ENCODE assay signal across 23 cellular contexts in genomic region chr2:62458206-62459035, GRCh38. TPM values are rescaled to one million over a fixed set of nuclear protein-coding genes. Genes with fewer than 3 reads are reported as not detected.
DNase-seq lines count a peak whose midpoint lies in the region; ATAC-seq, FAIRE-seq and TF ChIP-seq lines count a peak whose summit lies in the region.
"Had no signal": no experiment of that assay in that cellular context is flagged by ENCODE, and none has a peak within 500 bp of the region (broad histone marks: within the 10 kb centered on the region; RNA-seq: fewer than 3 reads in every experiment).

No MANE protein-coding gene starts in this region.

- CTCF ChIA-PET in RWPE1 (lab: Yijun Ruan, JAX), result interaction anchor here (0.9 to 3.2 kb wide), 2 partner anchors 155 to 316 kb away, joined by 3 to 38 read pairs; no protein-coding TSS in a partner anchor
- CTCF ChIA-PET in H1 (lab: Charles Lee; ENCODE audit: partially characterized antibody), result interaction anchor here (0.6 to 5.1 kb wide), 33 partner anchors 8 to 730 kb away, joined by 3 to 134 read pairs (median 5); partner anchors contain the start of genes EHBP1 and TMEM17

- H3K4me2 ChIP-seq in H1 (ENCODE audit: insufficient read depth in 1 of 2, low read depth in 2 of 2, low read length in 2 of 2), result peak overlapping the region in 1 of 2 experiments; percentile 28; a peak in 1 of 4 replicates

- no peak for FAIRE-seq in H1 (lab: Jason Lieb, UNC)
- FAIRE-seq: D721Med, GM12892 had no signal

- H2AK5ac ChIP-seq in H1 (ENCODE audit: low read depth, low read length), result no peak overlapping the region

- no peak overlapping the region for H4K5ac ChIP-seq in H1 (ENCODE audit: insufficient read length, low read depth, low read length)

- no peak overlapping the region for H3K56ac ChIP-seq in H1 (replicated peaks; ENCODE audit: insufficient read length, low read depth, low read length)

- in situ Hi-C loops in gastrocnemius medialis (cut with MboI; ENCODE audit: low sequenced_read_pairs in 4 of 4), result loop anchor here in 2 of 4 donors (5.0 kb wide), 2 partner anchors 314 to 319 kb away; no protein-coding TSS in a partner anchor

- no peak overlapping the region for H3K4ac ChIP-seq in H1 (replicated peaks; ENCODE audit: insufficient read length, low read depth, low read length)

- TF ChIP-seq POLR2A in H1 (IDR thresholded peaks at IDR 0.05; ENCODE audit: control extremely low read depth in 1 of 2, low read depth in 2 of 2, low read length in 2 of 2) (no peak), gastrocnemius medialis (IDR thresholded peaks at IDR 0.05) (no peak)

- H3K4me3 ChIP-seq in H1 (ENCODE audit: extremely low read depth in 1 of 4, insufficient read depth in 2 of 4, low read depth in 3 of 4, low read length in 4 of 4), result no peak overlapping the region
- no peak overlapping the region for H3K4me3 ChIP-seq in gastrocnemius medialis
- H3K4me3 ChIP-seq: SJSA1 had no signal

- H2BK12ac ChIP-seq in H1 (ENCODE audit: low read depth, low read length), result peak overlapping the region; percentile 55; the same call in 1 of the 2 replicates

- H2BK5ac ChIP-seq in H1 (ENCODE audit: low read depth, low read length), result peak overlapping the region; percentile 72; the same call in 1 of the 2 replicates

- no peaks in the 10 kb centered on the region for H3K36me3 Mint-ChIP-seq in activated naive CD4-positive, alpha-beta T cell treated with anti-CD3 and anti-CD28 coated beads, Interleukin-2, amount 50 U/mL, for 72 hours

- H3K27ac ChIP-seq in RWPE1, result peak overlapping the region; percentile 66
- no peak overlapping the region for H3K27ac ChIP-seq in H1 (ENCODE audit: low read depth, low read length)
- no peak overlapping the region for H3K27ac ChIP-seq in gastrocnemius medialis
- H3K27ac ChIP-seq: lower lobe of right lung, SJSA1 had no signal

- no peak overlapping the region for H3K9ac ChIP-seq in H1 (replicated peaks in 1 of 4; ENCODE audit: extremely low read depth in 1 of 4, low read depth in 3 of 4, low read length in 3 of 4)

- H3K79me2 ChIP-seq in H1 (ENCODE audit: control insufficient read depth in 1 of 2, insufficient read depth in 2 of 2, low read length in 2 of 2), result no peaks in the 10 kb centered on the region

- H3K36me3 ChIP-seq in H1 (ENCODE audit: control insufficient read depth in 2 of 4, insufficient read depth in 4 of 4, low read length in 3 of 4), result no peaks in the 10 kb centered on the region
- no peaks in the 10 kb centered on the region for H3K36me3 ChIP-seq in gastrocnemius medialis
- H3K36me3 ChIP-seq: BE2C, lower lobe of right lung, sigmoid colon, SJSA1, suprapubic skin had no signal

- H2AFZ ChIP-seq in H1 (ENCODE audit: low read length), result no peak overlapping the region

- WGBS in H1 (ENCODE audit: extremely low coverage in 1 of 2, insufficient coverage in 1 of 2, insufficient read length in 1 of 2, insufficient replicate concordance in 2 of 2, low coverage in 1 of 2, low lambda C conversion rate in 2 of 2, missing lambda C conversion rate in 1 of 2), 2 experiments, result 89% methylated on average over 18 of the region's 18 CpGs; no CpG with 5 or more reads in 1 of the 2 experiments

- H3K18ac ChIP-seq in H1 (ENCODE audit: extremely low read depth, low read length), result no peak overlapping the region

- H3K23me2 ChIP-seq in H1 (ENCODE audit: low read depth, low read length), result peaks cover 4% of the 10 kb centered on the region; the same call in 1 of the 2 replicates

- peak overlapping the region; percentile 90; the same call in 1 of the 2 replicates for H2BK15ac ChIP-seq in H1 (ENCODE audit: low read length)

- H4K8ac ChIP-seq in H1 (ENCODE audit: extremely low read depth, insufficient read depth, low read length), result no peak overlapping the region

- H2BK120ac ChIP-seq in H1 (replicated peaks; ENCODE audit: low read depth, low read length), result no peak overlapping the region

- H2BK20ac ChIP-seq in H1 (ENCODE audit: low read length), result 0 out of 2 replicates have a peak overlapping the region, but pooled peaks have one; percentile 6

- TF ChIP-seq EP300 in H1 (IDR thresholded peaks at IDR 0.05; ENCODE audit: borderline replicate concordance in 1 of 2, low read depth in 2 of 2, low read length in 2 of 2), result no peak

- TF ChIP-seq RAD21 in H1 (IDR thresholded peaks at IDR 0.05 in 1 of 2, conservative IDR thresholded peaks at IDR 0.05 in 1 of 2; ENCODE audit: low read depth in 2 of 2, low read length in 2 of 2), result no peak

- no peak overlapping the region for H3K23ac ChIP-seq in H1 (ENCODE audit: insufficient read length)

- no peak overlapping the region for H4K91ac ChIP-seq in H1 (replicated peaks; ENCODE audit: insufficient read length, low read length)

- ATAC-seq in left ventricle myocardium superior, result peak; percentile 81
- no peak for ATAC-seq in gastrocnemius medialis
- no peak for ATAC-seq in activated naive CD4-positive, alpha-beta T cell treated with anti-CD3 and anti-CD28 coated beads, Interleukin-2, amount 50 U/mL, for 72 hours
- no peak for ATAC-seq in HG03045 (IDR thresholded peaks at IDR 0.05; ENCODE audit: unreplicated experiment)

- H3K14ac ChIP-seq in H1 (ENCODE audit: insufficient read length), result no peak overlapping the region

- POLR2A ChIA-PET in RWPE1 (lab: Yijun Ruan, JAX; ENCODE audit: low non-redundant PET) (interaction anchor here (1.0 kb wide), 1 partner anchor 246 kb away, joined by 3 read pairs; no protein-coding TSS in a partner anchor), H1 (lab: Charles Lee; ENCODE audit: partially characterized antibody) (interaction anchor here (1.0 to 1.3 kb wide), 5 partner anchors 10 to 585 kb away, joined by 3 to 4 read pairs (median 3); no protein-coding TSS in a partner anchor)

- no peaks in the 10 kb centered on the region for H4K20me1 ChIP-seq in H1 (replicated peaks in 1 of 2; ENCODE audit: control insufficient read depth in 1 of 2, insufficient read depth in 2 of 2, low read length in 2 of 2)

- TF ChIP-seq CTCF in RWPE1 (conservative IDR thresholded peaks at IDR 0.05; ENCODE audit: low read depth) (no peak), H1 (IDR thresholded peaks at IDR 0.05; ENCODE audit: control extremely low read depth in 1 of 3, insufficient read depth in 1 of 3, low read depth in 1 of 3, low read length in 3 of 3) (no peak), gastrocnemius medialis (IDR thresholded peaks at IDR 0.05 in 4 of 5, conservative IDR thresholded peaks at IDR 0.05 in 1 of 5) (no peak)

- H3K4me1 ChIP-seq in H1 (replicated peaks in 1 of 4; ENCODE audit: control insufficient read depth in 3 of 4, insufficient read depth in 4 of 4, low read length in 3 of 4) (peaks cover 5 to 9% (median 7%) of the 10 kb centered on the region in 4 experiments), gastrocnemius medialis (peaks cover 3 to 7% of the 10 kb centered on the region in 2 donors)
- H3K4me1 ChIP-seq: BE2C, lower lobe of right lung had no signal

- H3K9me3 ChIP-seq in H1 (ENCODE audit: insufficient read depth in 2 of 2, low read depth in 1 of 2, low read length in 1 of 2), result no peaks in the 10 kb centered on the region
- no peaks in the 10 kb centered on the region for H3K9me3 ChIP-seq in gastrocnemius medialis
- H3K9me3 ChIP-seq: BE2C, body of pancreas, lower lobe of right lung, sigmoid colon, SJSA1, suprapubic skin had no signal

- no peaks in the 10 kb centered on the region for H3K9me3 Mint-ChIP-seq in activated naive CD4-positive, alpha-beta T cell treated with anti-CD3 and anti-CD28 coated beads, Interleukin-2, amount 50 U/mL, for 72 hours
- H3K9me3 Mint-ChIP-seq: activated naive CD4-positive, alpha-beta T cell treated with anti-CD3 and anti-CD28 coated beads for 36 hours; T-helper 2 cell treated with Interferon-gamma antibody and Interleukin-4, amounts not matched to agents 5 μg/mL and 100 μg/mL, for 36 hours had no signal

- DNase-seq in RWPE1 (ENCODE audit: low spot score), result peak; percentile 28
- DNase-seq in H1 (ENCODE audit: low read depth in 1 of 2, low spot score in 2 of 2), result no peak
- peak; percentile 77 for DNase-seq in left ventricle myocardium superior
- DNase-seq in gastrocnemius medialis, result peak; percentile 27 to 40
- no peak for DNase-seq in activated naive CD4-positive, alpha-beta T cell treated with anti-CD3 and anti-CD28 coated beads, Interleukin-2, amount 50 U/mL, for 72 hours (ENCODE audit: low spot score in 2 of 2)
- DNase-seq in NCI-H1048 (lab: John Stamatoyannopoulos, UW), result no peak
- DNase-seq: activated CD4-positive, CD25-positive, alpha-beta regulatory T cell treated with anti-CD3 and anti-CD28 coated beads, Interleukin-2, amount 50 U/mL, for 72 hours; activated naive CD4-positive, alpha-beta T cell treated with anti-CD3 and anti-CD28 coated beads for 36 hours; BE2C; dermis blood vessel endothelial cell; GF-D8; Karpas-422; lower lobe of right lung; NCI-H1694 treated with DMSO at 0.1 percent for 48 hours; NCI-H345; sigmoid colon had no signal

- no peaks in the 10 kb centered on the region for H3K79me1 ChIP-seq in H1 (ENCODE audit: low read depth, low read length)

- H3K27me3 ChIP-seq in H1 (replicated peaks in 1 of 4; ENCODE audit: control insufficient read depth in 3 of 4, extremely low read depth in 1 of 4, insufficient read depth in 3 of 4, low read length in 3 of 4), result peaks cover 0 to 6% (median 0%) of the 10 kb centered on the region in 4 experiments; a peak in 3 of 7 replicates
- no peaks in the 10 kb centered on the region for H3K27me3 ChIP-seq in gastrocnemius medialis
- H3K27me3 ChIP-seq: BE2C, body of pancreas, sigmoid colon, SJSA1, suprapubic skin had no signal

- H3K27ac Mint-ChIP-seq in activated naive CD4-positive, alpha-beta T cell treated with anti-CD3 and anti-CD28 coated beads, Interleukin-2, amount 50 U/mL, for 72 hours, result no peak overlapping the region
- H3K27ac Mint-ChIP-seq: activated naive CD4-positive, alpha-beta T cell treated with anti-CD3 and anti-CD28 coated beads for 36 hours; T-helper 2 cell treated with Interferon-gamma antibody and Interleukin-4, amounts not matched to agents 5 μg/mL and 100 μg/mL, for 36 hours had no signal

- intact Hi-C loops in left ventricle myocardium superior (cut with micrococcal nuclease) (no loop called here), gastrocnemius medialis (cut with DNase I; ENCODE audit: low total_unique reads) (loop anchor here (5.0 to 10.0 kb wide), 2 partner anchors 49 to 246 kb away; partner anchors contain the start of genes EHBP1 and TMEM17)

TF ChIP-seq in H1, 55 proteins besides CTCF, POLR2A, EP300 and RAD21 (continues in another document):
- TF ChIP-seq SUZ12 (IDR thresholded peaks at IDR 0.05; ENCODE audit: low read length), result no peak

RNA-seq across cellular contexts. Expression of gene TMEM17, which starts 47.6 kb away (rescaled TPM):
- total RNA-seq in H1 (2021; fragmentation: NEBNext Ultra II Directional; extraction: Animal tissue kit (Norgen Biotek cat#: 25700)), result 0.69 and 0.99 TPM in 2 replicates
- 0.89 and 1.2 TPM in 2 replicates for polyA plus RNA-seq in H1 (2011; rRNA removed)
- polyA plus RNA-seq in H1 (2011; cell fraction: cytosol; rRNA removed), result 1.7 TPM
- polyA plus RNA-seq in H1 (2011; cell fraction: nucleus; rRNA removed), result 0.67 TPM
- 0.69 to 0.93 TPM (median 0.75 TPM) in 4 replicates for polyA plus RNA-seq in H1 (2012, experiment 1 of 2)
- polyA plus RNA-seq in H1 (2012, experiment 2 of 2), result 0.20 TPM
- polyA plus RNA-seq in H1 (2013, experiment 1 of 2), result 1.1 TPM
- 1.2 TPM for polyA plus RNA-seq in H1 (2013, experiment 2 of 2)
- 0.76 and 1.3 TPM in 2 replicates for polyA minus RNA-seq in H1 (2011; rRNA and poly(A)+ RNA removed)
- not detected for polyA minus RNA-seq in H1 (2011; cell fraction: cytosol; rRNA and poly(A)+ RNA removed)
- 3.1 TPM for polyA minus RNA-seq in H1 (2011; cell fraction: nucleus; rRNA and poly(A)+ RNA removed)
- total RNA-seq in left ventricle myocardium superior (1.4 TPM), gastrocnemius medialis (1 to 10 TPM in 1 of 4 donors, under 1 TPM in 3; 0.15 to 1.8 (median 0.51) TPM)
- not detected for total RNA-seq in activated naive CD4-positive, alpha-beta T cell treated with anti-CD3 and anti-CD28 coated beads, Interleukin-2, amount 50 U/mL, for 72 hours

Comparison
In these comparisons a context has a peak if more than half of its experiments do, and no peak if none do; other contexts are left out.
1. DNase-seq: peak in RWPE1 (single experiment), left ventricle myocardium superior (single experiment) and gastrocnemius medialis (2 of 2); none in H1 (0 of 2), activated naive CD4-positive, alpha-beta T cell treated with anti-CD3 and anti-CD28 coated beads, Interleukin-2, amount 50 U/mL, for 72 hours (0 of 2) and NCI-H1048 (single experiment).